25 cellular contexts compared by ENCODE assay signal in the genomic region with DNA sequence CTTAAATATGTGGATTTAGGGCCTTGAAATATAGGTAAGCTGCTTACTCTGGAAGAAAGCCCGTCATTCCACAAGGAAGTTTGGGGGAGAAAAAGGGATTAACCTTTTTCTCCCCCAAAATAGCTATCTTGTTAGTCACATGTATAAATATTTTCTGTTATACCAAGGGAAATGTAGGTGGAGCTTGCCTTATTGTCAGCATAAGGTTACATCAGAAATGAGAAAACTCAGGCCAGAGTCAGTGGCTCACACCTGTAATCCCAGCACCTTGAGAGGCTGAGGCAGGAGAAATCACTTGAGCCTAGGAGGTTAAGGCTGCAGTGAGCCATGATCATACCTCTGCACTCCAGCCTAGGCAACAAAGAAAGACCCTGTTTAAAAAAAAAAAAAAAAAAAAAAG.
"Had no signal": no experiment of that assay in that cellular context is flagged by ENCODE, and none has a peak within 500 bp of the region (broad histone marks: within the 10 kb centered on the region; RNA-seq: fewer than 3 reads in every experiment).

No MANE protein-coding gene starts in this region.

- H3K9me3 Mint-ChIP-seq: endodermal cell; memory B cell; nephron; neural progenitor cell; stimulated activated effector memory CD8-positive, alpha-beta T cell treated with anti-CD3 and anti-CD28 coated beads, Interleukin-12 subunit alpha, Interleukin-12 subunit beta, amount 100 ng/mL, for 72 hours; type B pancreatic cell had no signal

- H3K9me3 ChIP-seq: esophagus muscularis mucosa, prostate gland, sigmoid colon, testis, tibial artery had no signal

- H3K4me3 Mint-ChIP-seq: endodermal cell; memory B cell; nephron; neural progenitor cell; stimulated activated effector memory CD8-positive, alpha-beta T cell treated with anti-CD3 and anti-CD28 coated beads, Interleukin-12 subunit alpha, Interleukin-12 subunit beta, amount 100 ng/mL, for 72 hours; type B pancreatic cell had no signal

- DNase-seq: dorsolateral prefrontal cortex; effector CD8-positive, alpha-beta T cell; endodermal cell; foreskin melanocyte; glutamatergic neuron; hypothalamus; right cardiac atrium; sigmoid colon; stimulated activated CD4-positive, alpha-beta T cell treated with anti-CD3 and anti-CD28 coated beads, Interleukin-2, amount 100 ng/mL, for 24 hours; stimulated activated CD4-positive, alpha-beta T cell treated with anti-CD3 and anti-CD28 coated beads, Interleukin-4, amount 100 ng/mL, for 24 hours; stimulated activated naive CD4-positive, alpha-beta T cell treated with Interleukin-2 at 50 U/mL for 16 hours; substantia nigra; testis; tibial artery had no signal

- ATAC-seq: right cardiac atrium; stimulated activated effector memory CD8-positive, alpha-beta T cell treated with anti-CD3 and anti-CD28 coated beads, Interleukin-12 subunit alpha, Interleukin-12 subunit beta, amount 100 ng/mL, for 72 hours had no signal

- H3K4me1 ChIP-seq: esophagus muscularis mucosa, neural progenitor cell, prostate gland, sigmoid colon, testis, tibial artery had no signal

- H3K27me3 ChIP-seq: dorsolateral prefrontal cortex, esophagus muscularis mucosa, neural progenitor cell, sigmoid colon, testis had no signal

- H3K4me3 ChIP-seq: dorsolateral prefrontal cortex, esophagus muscularis mucosa, lung, neural progenitor cell, prostate gland, sigmoid colon, testis, tibial artery had no signal

- H3K36me3 ChIP-seq: esophagus muscularis mucosa, neural progenitor cell, prostate gland, sigmoid colon, tibial artery had no signal

- H3K27ac ChIP-seq: esophagus muscularis mucosa, neural progenitor cell, prostate gland, sigmoid colon, testis, tibial artery had no signal

- H3K4me1 Mint-ChIP-seq: endodermal cell; memory B cell; nephron; neural progenitor cell; stimulated activated effector memory CD8-positive, alpha-beta T cell treated with anti-CD3 and anti-CD28 coated beads, Interleukin-12 subunit alpha, Interleukin-12 subunit beta, amount 100 ng/mL, for 72 hours had no signal

- H3K36me3 Mint-ChIP-seq: memory B cell; neural progenitor cell; stimulated activated effector memory CD8-positive, alpha-beta T cell treated with anti-CD3 and anti-CD28 coated beads, Interleukin-12 subunit alpha, Interleukin-12 subunit beta, amount 100 ng/mL, for 72 hours; type B pancreatic cell had no signal

- FAIRE-seq: colon, keratinocyte, urothelium cell line had no signal

- H3K27ac Mint-ChIP-seq: endodermal cell; memory B cell; nephron; neural progenitor cell; stimulated activated effector memory CD8-positive, alpha-beta T cell treated with anti-CD3 and anti-CD28 coated beads, Interleukin-12 subunit alpha, Interleukin-12 subunit beta, amount 100 ng/mL, for 72 hours; type B pancreatic cell had no signal
